In the genomic region with DNA sequence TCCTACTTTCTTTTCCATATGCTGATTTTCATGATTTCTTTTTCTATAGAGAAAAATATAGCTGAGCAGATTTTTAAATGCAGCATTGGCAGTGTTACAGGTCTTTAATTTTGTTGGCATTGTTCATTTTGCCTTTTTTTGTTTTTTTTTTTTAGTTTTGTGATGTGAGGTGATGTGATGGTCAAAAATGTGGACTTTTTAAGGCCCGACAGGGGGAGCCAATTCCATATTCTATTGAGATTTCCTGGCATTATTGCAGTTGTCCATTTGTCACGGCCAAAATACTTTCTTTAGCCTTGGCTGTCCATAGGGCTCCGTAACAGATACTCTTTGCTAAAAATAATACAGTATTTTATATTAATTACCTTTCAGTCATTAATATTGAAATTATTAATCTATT, we compare ENCODE assay signal across 1 cellular context.
TF ChIP-seq lines count a peak whose summit lies in the region.

No MANE protein-coding gene starts in this region.

TF ChIP-seq in IMR-90, 13 proteins besides CTCF, POLR2A, EP300 and RAD21:
- TF ChIP-seq, protein P1, sequence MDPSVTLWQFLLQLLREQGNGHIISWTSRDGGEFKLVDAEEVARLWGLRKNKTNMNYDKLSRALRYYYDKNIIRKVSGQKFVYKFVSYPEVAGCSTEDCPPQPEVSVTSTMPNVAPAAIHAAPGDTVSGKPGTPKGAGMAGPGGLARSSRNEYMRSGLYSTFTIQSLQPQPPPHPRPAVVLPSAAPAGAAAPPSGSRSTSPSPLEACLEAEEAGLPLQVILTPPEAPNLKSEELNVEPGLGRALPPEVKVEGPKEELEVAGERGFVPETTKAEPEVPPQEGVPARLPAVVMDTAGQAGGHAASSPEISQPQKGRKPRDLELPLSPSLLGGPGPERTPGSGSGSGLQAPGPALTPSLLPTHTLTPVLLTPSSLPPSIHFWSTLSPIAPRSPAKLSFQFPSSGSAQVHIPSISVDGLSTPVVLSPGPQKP (IDR thresholded peaks at IDR 0.05; ENCODE audit: borderline replicate concordance, low read depth, low read length), result no peak
- peak; percentile 33 for TF ChIP-seq SMC3 (IDR thresholded peaks at IDR 0.05; ENCODE audit: low read depth, low read length)
